1 cellular context compared by ENCODE assay signal in the genomic region with DNA sequence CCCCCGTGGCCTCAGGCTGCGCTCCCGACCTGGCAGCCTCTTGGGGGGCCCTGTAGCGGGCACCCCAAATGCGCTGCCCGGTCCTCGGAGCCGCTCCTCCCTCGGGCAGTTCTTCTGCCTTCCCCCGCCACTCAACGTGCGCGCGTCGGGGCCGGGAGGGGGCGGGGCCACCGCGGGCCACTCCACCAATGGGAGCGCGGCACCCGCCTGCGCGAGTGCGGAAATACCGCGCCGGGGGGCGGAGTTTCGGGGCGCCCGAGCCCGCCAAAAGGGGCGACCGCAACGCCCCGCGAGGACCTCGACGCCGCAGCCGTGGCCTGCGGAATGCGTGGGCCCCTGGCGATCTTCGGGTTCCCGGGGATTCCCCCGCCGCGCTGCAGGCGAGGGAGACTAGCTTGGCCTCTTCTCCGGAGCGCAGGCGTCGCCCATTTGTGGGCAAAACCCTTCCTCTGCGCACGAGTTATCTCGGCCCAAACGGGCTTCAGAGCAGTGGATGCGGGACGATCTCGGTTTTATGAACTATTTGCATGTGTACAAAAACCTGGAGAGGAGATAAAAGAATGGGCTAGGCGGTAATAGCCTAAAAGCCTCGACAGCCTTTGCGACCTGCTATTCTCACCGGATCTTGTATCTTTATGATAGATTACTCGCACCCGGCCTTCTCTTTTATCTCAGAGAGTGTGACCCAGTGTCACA.
TF ChIP-seq lines count a peak whose summit lies in the region.

A gene with protein sequence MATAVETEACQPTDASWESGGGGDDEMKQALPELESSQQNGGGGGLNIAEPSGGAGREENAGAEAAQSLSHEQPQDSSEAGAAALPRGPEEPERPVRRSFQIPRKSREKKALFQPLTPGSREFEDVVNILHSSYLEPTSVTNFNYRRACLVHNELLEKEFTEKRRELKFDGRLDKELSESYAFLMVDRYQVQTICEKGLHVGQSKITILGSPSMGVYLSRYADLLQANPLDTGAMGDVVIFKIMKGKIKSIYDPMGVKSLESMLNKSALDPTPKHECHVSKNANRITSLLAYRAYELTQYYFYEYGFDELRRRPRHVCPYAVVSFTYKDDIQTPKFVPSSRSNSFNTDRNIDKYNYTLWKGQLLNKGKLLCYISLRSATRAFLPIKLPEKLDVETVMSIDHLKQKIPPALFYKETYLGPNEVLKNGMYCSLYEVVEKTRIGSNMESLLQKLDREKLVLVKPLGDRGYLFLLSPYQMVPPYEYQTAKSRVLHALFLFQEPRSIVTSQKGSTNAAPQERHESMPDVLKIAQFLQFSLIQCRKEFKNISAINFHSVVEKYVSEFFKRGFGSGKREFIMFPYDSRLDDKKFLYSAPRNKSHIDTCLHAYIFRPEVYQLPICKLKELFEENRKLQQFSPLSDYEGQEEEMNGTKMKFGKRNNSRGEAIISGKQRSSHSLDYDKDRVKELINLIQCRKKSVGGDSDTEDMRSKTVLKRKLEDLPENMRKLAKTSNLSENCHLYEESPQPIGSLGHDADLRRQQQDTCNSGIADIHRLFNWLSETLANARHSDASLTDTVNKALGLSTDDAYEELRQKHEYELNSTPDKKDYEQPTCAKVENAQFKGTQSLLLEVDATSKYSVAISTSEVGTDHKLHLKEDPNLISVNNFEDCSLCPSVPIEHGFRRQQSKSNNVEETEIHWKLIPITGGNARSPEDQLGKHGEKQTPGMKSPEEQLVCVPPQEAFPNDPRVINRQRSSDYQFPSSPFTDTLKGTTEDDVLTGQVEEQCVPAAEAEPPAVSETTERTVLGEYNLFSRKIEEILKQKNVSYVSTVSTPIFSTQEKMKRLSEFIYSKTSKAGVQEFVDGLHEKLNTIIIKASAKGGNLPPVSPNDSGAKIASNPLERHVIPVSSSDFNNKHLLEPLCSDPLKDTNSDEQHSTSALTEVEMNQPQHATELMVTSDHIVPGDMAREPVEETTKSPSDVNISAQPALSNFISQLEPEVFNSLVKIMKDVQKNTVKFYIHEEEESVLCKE (N-terminal part only) (minus strand): TSS at position 144 of the 696 bp plus-strand sequence. CDS start 259 bp downstream, outside the sequence.

TF ChIP-seq in H1, 55 proteins besides CTCF, POLR2A, EP300 and RAD21 (continues in another document):
- TF ChIP-seq SP4 (IDR thresholded peaks at IDR 0.05; ENCODE audit: low read length) (0 out of 2 replicates have a peak, but pooled peaks have one; percentile 34), RXRA (IDR thresholded peaks at IDR 0.05; ENCODE audit: insufficient read depth, low read depth, low read length) (no peak), NANOG (IDR thresholded peaks at IDR 0.05; ENCODE audit: insufficient read depth, low read depth, low read length, poor library complexity, severe bottlenecking) (no peak), KDM5A (IDR thresholded peaks at IDR 0.05; ENCODE audit: low read length) (no peak), MAFK (IDR thresholded peaks at IDR 0.05; ENCODE audit: low read depth, low read length) (no peak), HDAC6 (IDR thresholded peaks at IDR 0.05; ENCODE audit: low read depth, low read length) (no peak), TEAD4 (IDR thresholded peaks at IDR 0.05; ENCODE audit: low read depth, low read length) (no peak), JUND (IDR thresholded peaks at IDR 0.05; ENCODE audit: low read length) (no peak), TBP (IDR thresholded peaks at IDR 0.05; ENCODE audit: low read depth, low read length) (no peak; the same call in none of the 2 replicates), JUN (IDR thresholded peaks at IDR 0.05; ENCODE audit: low read depth, low read length) (no peak), GTF2F1 (IDR thresholded peaks at IDR 0.05; ENCODE audit: borderline replicate concordance, low read depth, low read length) (peak; percentile 44; the same call in 1 of the 2 replicates), BRCA1 (IDR thresholded peaks at IDR 0.05; ENCODE audit: low read depth, low read length) (no peak), SRF (IDR thresholded peaks at IDR 0.05; ENCODE audit: low read depth, low read length) (no peak), SP2 (IDR thresholded peaks at IDR 0.05; ENCODE audit: low read length) (no peak), CEBPB (IDR thresholded peaks at IDR 0.05; ENCODE audit: low read depth, low read length) (no peak), SP1 (IDR thresholded peaks at IDR 0.05; ENCODE audit: low read depth, low read length) (0 out of 2 replicates have a peak, but pooled peaks have one; percentile 8), CHD2 (IDR thresholded peaks at IDR 0.05; ENCODE audit: low read length) (0 out of 2 replicates have a peak, but pooled peaks have one; percentile 27), HDAC2 (IDR thresholded peaks at IDR 0.05; ENCODE audit: borderline replicate concordance in 1 of 2, low read depth in 2 of 2, low read length in 2 of 2) (peak in 1 of 2 experiments; percentile 99; a peak in 2 of 4 replicates), ASH2L (IDR thresholded peaks at IDR 0.05; ENCODE audit: low read length) (no peak), CTBP2 (IDR thresholded peaks at IDR 0.05; ENCODE audit: borderline replicate concordance, insufficient read depth, insufficient read length, low read length) (no peak), NRF1 (IDR thresholded peaks at IDR 0.05; ENCODE audit: low read depth, low read length) (no peak), KDM1A (IDR thresholded peaks at IDR 0.05; ENCODE audit: borderline replicate concordance, low read length) (peak; percentile 84; the same call in 1 of the 2 replicates), CBX8 (IDR thresholded peaks at IDR 0.05; ENCODE audit: borderline replicate concordance, low read depth, low read length) (no peak), FOSL1 (IDR thresholded peaks at IDR 0.05; ENCODE audit: insufficient read depth, low read depth, low read length) (no peak), EGR1 (IDR thresholded peaks at IDR 0.05; ENCODE audit: borderline replicate concordance, low read depth, low read length) (peak; percentile 1; the same call in 1 of the 2 replicates), SIN3A (conservative IDR thresholded peaks at IDR 0.05 in 1 of 2, IDR thresholded peaks at IDR 0.05 in 1 of 2; ENCODE audit: low read depth in 1 of 2, low read length in 2 of 2) (0 out of 4 replicates have a peak, but pooled peaks of 1 of the 2 experiments have one; percentile 17), TAF7 (optimal IDR thresholded peaks at IDR 0.05; ENCODE audit: borderline replicate concordance, low read depth, low read length) (peak; percentile 36), POU5F1 (IDR thresholded peaks at IDR 0.05; ENCODE audit: low read depth, low read length) (no peak), RNF2 (IDR thresholded peaks at IDR 0.05; ENCODE audit: borderline replicate concordance, low read depth, low read length, missing control alignments, poor library complexity, severe bottlenecking) (peak; percentile 86), GABPA (IDR thresholded peaks at IDR 0.05; ENCODE audit: borderline replicate concordance, insufficient read depth, low read length) (no peak; the same call in 1 of the 2 replicates), EZH2 (IDR thresholded peaks at IDR 0.05; ENCODE audit: low read depth, low read length, severe bottlenecking) (no peak), SAP30 (IDR thresholded peaks at IDR 0.05; ENCODE audit: insufficient read depth, insufficient replicate concordance, low read length) (no peak), CBX5 (IDR thresholded peaks at IDR 0.05; ENCODE audit: low read depth, low read length) (no peak), RBBP5 (IDR thresholded peaks at IDR 0.05; ENCODE audit: borderline replicate concordance, low read depth, low read length) (no peak), CREB1 (IDR thresholded peaks at IDR 0.05) (no peak), ZNF274 (IDR thresholded peaks at IDR 0.05; ENCODE audit: borderline replicate concordance, extremely low read depth, low read length) (no peak), CHD1 (IDR thresholded peaks at IDR 0.05; ENCODE audit: low read depth, low read length) (no peak), SUZ12 (IDR thresholded peaks at IDR 0.05; ENCODE audit: low read length) (no peak), PHF8 (conservative IDR thresholded peaks at IDR 0.05; ENCODE audit: low read depth, low read length) (0 out of 2 replicates have a peak, but pooled peaks have one; percentile 16), YY1 (IDR thresholded peaks at IDR 0.05; ENCODE audit: low read depth, low read length) (no peak), BACH1 (IDR thresholded peaks at IDR 0.05; ENCODE audit: low read length) (no peak)
- TF ChIP-seq, protein P1, sequence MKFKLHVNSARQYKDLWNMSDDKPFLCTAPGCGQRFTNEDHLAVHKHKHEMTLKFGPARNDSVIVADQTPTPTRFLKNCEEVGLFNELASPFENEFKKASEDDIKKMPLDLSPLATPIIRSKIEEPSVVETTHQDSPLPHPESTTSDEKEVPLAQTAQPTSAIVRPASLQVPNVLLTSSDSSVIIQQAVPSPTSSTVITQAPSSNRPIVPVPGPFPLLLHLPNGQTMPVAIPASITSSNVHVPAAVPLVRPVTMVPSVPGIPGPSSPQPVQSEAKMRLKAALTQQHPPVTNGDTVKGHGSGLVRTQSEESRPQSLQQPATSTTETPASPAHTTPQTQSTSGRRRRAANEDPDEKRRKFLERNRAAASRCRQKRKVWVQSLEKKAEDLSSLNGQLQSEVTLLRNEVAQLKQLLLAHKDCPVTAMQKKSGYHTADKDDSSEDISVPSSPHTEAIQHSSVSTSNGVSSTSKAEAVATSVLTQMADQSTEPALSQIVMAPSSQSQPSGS (IDR thresholded peaks at IDR 0.05; ENCODE audit: low read length), result no peak
- TF ChIP-seq, protein P2, sequence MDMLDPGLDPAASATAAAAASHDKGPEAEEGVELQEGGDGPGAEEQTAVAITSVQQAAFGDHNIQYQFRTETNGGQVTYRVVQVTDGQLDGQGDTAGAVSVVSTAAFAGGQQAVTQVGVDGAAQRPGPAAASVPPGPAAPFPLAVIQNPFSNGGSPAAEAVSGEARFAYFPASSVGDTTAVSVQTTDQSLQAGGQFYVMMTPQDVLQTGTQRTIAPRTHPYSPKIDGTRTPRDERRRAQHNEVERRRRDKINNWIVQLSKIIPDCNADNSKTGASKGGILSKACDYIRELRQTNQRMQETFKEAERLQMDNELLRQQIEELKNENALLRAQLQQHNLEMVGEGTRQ (IDR thresholded peaks at IDR 0.05; ENCODE audit: low read length), result no peak
- TF ChIP-seq, protein P3, sequence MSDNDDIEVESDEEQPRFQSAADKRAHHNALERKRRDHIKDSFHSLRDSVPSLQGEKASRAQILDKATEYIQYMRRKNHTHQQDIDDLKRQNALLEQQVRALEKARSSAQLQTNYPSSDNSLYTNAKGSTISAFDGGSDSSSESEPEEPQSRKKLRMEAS (IDR thresholded peaks at IDR 0.05), result peak; percentile 99
- TF ChIP-seq, protein P4, sequence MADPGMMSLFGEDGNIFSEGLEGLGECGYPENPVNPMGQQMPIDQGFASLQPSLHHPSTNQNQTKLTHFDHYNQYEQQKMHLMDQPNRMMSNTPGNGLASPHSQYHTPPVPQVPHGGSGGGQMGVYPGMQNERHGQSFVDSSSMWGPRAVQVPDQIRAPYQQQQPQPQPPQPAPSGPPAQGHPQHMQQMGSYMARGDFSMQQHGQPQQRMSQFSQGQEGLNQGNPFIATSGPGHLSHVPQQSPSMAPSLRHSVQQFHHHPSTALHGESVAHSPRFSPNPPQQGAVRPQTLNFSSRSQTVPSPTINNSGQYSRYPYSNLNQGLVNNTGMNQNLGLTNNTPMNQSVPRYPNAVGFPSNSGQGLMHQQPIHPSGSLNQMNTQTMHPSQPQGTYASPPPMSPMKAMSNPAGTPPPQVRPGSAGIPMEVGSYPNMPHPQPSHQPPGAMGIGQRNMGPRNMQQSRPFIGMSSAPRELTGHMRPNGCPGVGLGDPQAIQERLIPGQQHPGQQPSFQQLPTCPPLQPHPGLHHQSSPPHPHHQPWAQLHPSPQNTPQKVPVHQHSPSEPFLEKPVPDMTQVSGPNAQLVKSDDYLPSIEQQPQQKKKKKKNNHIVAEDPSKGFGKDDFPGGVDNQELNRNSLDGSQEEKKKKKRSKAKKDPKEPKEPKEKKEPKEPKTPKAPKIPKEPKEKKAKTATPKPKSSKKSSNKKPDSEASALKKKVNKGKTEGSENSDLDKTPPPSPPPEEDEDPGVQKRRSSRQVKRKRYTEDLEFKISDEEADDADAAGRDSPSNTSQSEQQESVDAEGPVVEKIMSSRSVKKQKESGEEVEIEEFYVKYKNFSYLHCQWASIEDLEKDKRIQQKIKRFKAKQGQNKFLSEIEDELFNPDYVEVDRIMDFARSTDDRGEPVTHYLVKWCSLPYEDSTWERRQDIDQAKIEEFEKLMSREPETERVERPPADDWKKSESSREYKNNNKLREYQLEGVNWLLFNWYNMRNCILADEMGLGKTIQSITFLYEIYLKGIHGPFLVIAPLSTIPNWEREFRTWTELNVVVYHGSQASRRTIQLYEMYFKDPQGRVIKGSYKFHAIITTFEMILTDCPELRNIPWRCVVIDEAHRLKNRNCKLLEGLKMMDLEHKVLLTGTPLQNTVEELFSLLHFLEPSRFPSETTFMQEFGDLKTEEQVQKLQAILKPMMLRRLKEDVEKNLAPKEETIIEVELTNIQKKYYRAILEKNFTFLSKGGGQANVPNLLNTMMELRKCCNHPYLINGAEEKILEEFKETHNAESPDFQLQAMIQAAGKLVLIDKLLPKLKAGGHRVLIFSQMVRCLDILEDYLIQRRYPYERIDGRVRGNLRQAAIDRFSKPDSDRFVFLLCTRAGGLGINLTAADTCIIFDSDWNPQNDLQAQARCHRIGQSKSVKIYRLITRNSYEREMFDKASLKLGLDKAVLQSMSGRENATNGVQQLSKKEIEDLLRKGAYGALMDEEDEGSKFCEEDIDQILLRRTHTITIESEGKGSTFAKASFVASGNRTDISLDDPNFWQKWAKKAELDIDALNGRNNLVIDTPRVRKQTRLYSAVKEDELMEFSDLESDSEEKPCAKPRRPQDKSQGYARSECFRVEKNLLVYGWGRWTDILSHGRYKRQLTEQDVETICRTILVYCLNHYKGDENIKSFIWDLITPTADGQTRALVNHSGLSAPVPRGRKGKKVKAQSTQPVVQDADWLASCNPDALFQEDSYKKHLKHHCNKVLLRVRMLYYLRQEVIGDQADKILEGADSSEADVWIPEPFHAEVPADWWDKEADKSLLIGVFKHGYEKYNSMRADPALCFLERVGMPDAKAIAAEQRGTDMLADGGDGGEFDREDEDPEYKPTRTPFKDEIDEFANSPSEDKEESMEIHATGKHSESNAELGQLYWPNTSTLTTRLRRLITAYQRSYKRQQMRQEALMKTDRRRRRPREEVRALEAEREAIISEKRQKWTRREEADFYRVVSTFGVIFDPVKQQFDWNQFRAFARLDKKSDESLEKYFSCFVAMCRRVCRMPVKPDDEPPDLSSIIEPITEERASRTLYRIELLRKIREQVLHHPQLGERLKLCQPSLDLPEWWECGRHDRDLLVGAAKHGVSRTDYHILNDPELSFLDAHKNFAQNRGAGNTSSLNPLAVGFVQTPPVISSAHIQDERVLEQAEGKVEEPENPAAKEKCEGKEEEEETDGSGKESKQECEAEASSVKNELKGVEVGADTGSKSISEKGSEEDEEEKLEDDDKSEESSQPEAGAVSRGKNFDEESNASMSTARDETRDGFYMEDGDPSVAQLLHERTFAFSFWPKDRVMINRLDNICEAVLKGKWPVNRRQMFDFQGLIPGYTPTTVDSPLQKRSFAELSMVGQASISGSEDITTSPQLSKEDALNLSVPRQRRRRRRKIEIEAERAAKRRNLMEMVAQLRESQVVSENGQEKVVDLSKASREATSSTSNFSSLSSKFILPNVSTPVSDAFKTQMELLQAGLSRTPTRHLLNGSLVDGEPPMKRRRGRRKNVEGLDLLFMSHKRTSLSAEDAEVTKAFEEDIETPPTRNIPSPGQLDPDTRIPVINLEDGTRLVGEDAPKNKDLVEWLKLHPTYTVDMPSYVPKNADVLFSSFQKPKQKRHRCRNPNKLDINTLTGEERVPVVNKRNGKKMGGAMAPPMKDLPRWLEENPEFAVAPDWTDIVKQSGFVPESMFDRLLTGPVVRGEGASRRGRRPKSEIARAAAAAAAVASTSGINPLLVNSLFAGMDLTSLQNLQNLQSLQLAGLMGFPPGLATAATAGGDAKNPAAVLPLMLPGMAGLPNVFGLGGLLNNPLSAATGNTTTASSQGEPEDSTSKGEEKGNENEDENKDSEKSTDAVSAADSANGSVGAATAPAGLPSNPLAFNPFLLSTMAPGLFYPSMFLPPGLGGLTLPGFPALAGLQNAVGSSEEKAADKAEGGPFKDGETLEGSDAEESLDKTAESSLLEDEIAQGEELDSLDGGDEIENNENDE (IDR thresholded peaks at IDR 0.05; ENCODE audit: insufficient replicate concordance, low read length), result no peak
